ENCODE assay signal across 8 cellular contexts in genomic region chr17:42566873-42567573, GRCh38. TPM values are rescaled to one million over a fixed set of nuclear protein-coding genes. Genes with fewer than 3 reads are reported as not detected.
DNase-seq lines count a peak whose midpoint lies in the region; ATAC-seq, FAIRE-seq and TF ChIP-seq lines count a peak whose summit lies in the region.

MLX (plus strand) TSS chr17:42567100; CDS start chr17:42567125, 25 bp downstream.

- no peak for TF ChIP-seq CTCF in astrocyte (IDR thresholded peaks at IDR 0.05; ENCODE audit: insufficient read depth, low read depth, low read length)
- TF ChIP-seq CTCF in vagina (IDR thresholded peaks at IDR 0.05) = no peak

- peaks cover 70% of the 10 kb centered on the region for H3K79me2 ChIP-seq in astrocyte (ENCODE audit: insufficient read depth, low read length)

- no peaks in the 10 kb centered on the region for H3K27me3 ChIP-seq in astrocyte (ENCODE audit: insufficient read depth, low read length)
- H3K27me3 ChIP-seq in vagina = no peaks in the 10 kb centered on the region

- no peaks in the 10 kb centered on the region for H3K9me3 Mint-ChIP-seq in astrocyte (ENCODE audit: unreplicated experiment)

- peaks cover 23% of the 10 kb centered on the region for H3K36me3 Mint-ChIP-seq in astrocyte (ENCODE audit: low read depth, unreplicated experiment)

- H3K4me1 ChIP-seq in astrocyte (ENCODE audit: insufficient read depth, low read length) (peaks cover 39% of the 10 kb centered on the region), vagina (peaks cover 50% of the 10 kb centered on the region)

- H3K4me3 ChIP-seq in astrocyte (ENCODE audit: insufficient read depth, low read depth, low read length) (peak within 1 kb of the TSS; percentile 77), vagina (peak within 1 kb of the TSS; percentile 81 to 95)

- H3K4me2 ChIP-seq in astrocyte (ENCODE audit: low read length) = peak within 1 kb of the TSS; percentile 89

- H4K20me1 ChIP-seq in astrocyte (ENCODE audit: insufficient read depth, low read length) = peaks cover 24% of the 10 kb centered on the region

- H3K9me3 ChIP-seq in astrocyte (ENCODE audit: insufficient read depth, low read depth, low read length) (no peaks in the 10 kb centered on the region), vagina (no peaks in the 10 kb centered on the region)

- H3K4me3 Mint-ChIP-seq in astrocyte (ENCODE audit: unreplicated experiment) = peak within 1 kb of the TSS; percentile 96

- peak; percentile 100 for DNase-seq in GM03348 (ENCODE audit: low spot score)
- peak; percentile 67 for DNase-seq in NCI-H2029 treated with DMSO at 0.1 percent for 48 hours (lab: John Stamatoyannopoulos, UW)
- peak; percentile 90 for DNase-seq in T-helper 9 cell
- peak; percentile 59 for DNase-seq in astrocyte (ENCODE audit: low read depth)
- DNase-seq in hepatic stellate cell (ENCODE audit: low spot score) = peak; percentile 100
- DNase-seq in renal cortical epithelial cell (ENCODE audit: low read depth) = peak; percentile 66
- no peak for DNase-seq in vagina (ENCODE audit: extremely low spot score in 2 of 2)

- no peak for TF ChIP-seq POLR2A in vagina (IDR thresholded peaks at IDR 0.05)

- H3K9ac ChIP-seq in astrocyte (ENCODE audit: low read length) = peak within 1 kb of the TSS; percentile 84

- FAIRE-seq in astrocyte (lab: Jason Lieb, UNC) = no peak

- H3K4me1 Mint-ChIP-seq in astrocyte (ENCODE audit: low read depth, unreplicated experiment) = peaks cover 20% of the 10 kb centered on the region

- H2AFZ ChIP-seq in astrocyte (ENCODE audit: low read depth, low read length) = peak within 1 kb of the TSS; percentile 72

- H3K27me3 Mint-ChIP-seq in astrocyte (ENCODE audit: low read depth, unreplicated experiment) = no peaks in the 10 kb centered on the region

- peak; percentile 41 for ATAC-seq in HG02884 (IDR thresholded peaks at IDR 0.05; ENCODE audit: unreplicated experiment)

- peak within 1 kb of the TSS; percentile 64 for H3K27ac ChIP-seq in astrocyte (ENCODE audit: low read depth, low read length)
- peak within 1 kb of the TSS; percentile 92 for H3K27ac ChIP-seq in vagina

- H3K27ac Mint-ChIP-seq in astrocyte (ENCODE audit: unreplicated experiment) = peak within 1 kb of the TSS; percentile 81

- intact Hi-C loops in vagina (cut with DNase I) = no loop called here

- H3K36me3 ChIP-seq in astrocyte (ENCODE audit: insufficient read depth, low read length) (peaks cover 35% of the 10 kb centered on the region), vagina (peaks cover 0 to 55% of the 10 kb centered on the region in 2 donors)

RNA-seq across cellular contexts. Expression of gene MLX, which starts in this region (rescaled TPM):
- total RNA-seq in astrocyte (26.5 and 29.9 TPM in 2 replicates), renal cortical epithelial cell (21.9 and 23.8 TPM in 2 replicates), vagina (33.9 TPM)

Comparison
In these comparisons a context has a peak if more than half of its experiments do, and no peak if none do; other contexts are left out.
1. DNase-seq: peak in GM03348 (single experiment), NCI-H2029 treated with DMSO at 0.1 percent for 48 hours (single experiment), T-helper 9 cell (single experiment), astrocyte (single experiment), hepatic stellate cell (single experiment) and renal cortical epithelial cell (single experiment); none in vagina (0 of 2).